ENCODE assay signal across 31 cellular contexts in the genomic region with DNA sequence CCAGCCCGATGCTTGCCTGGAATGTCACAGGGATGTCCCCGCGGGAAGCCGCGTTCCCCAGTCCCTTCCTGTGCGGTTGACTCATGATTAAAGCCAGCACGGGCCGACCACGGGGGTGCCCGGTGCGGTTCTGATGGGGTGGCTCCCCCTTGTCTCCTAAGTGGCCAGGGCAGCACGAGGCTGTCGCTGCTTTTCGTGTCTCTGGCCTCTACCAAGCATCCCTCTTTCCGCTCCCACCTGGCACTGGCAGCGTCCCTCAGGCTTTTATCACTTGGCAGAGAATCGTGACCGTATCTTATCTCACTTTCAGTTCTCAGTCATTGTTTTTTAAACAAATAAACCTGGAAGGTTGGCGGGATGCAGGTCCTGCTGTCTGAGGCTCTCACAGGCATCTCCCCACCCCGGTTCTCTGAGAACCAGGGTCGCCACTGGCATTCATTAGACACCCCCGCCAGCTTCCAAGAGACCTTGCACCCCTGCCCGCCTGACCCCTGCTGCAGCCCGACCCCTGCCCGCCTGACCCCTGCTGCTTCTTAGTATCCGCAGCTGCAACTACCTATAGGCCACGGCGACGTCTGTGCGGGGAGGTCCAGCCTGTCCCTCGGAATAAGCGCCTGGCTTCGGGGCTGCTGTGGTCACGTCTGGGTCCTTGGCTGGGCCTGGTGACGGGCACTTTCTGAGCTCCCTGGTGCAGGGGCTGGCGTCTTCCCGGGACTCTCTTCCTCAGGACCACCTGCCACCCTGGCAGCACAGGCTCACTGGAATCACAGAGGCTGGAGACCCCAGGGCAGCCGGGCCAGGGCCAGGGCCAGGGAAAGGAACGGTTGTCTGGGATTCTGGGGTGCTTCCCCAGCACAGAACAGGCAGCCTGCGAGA. TPM values are rescaled to one million over a fixed set of nuclear protein-coding genes. Genes with fewer than 3 reads are reported as not detected.
A peak's percentile ranks its signal among the peaks of the same experiment; 100 is the strongest.
DNase-seq lines count a peak whose midpoint lies in the region; ATAC-seq, FAIRE-seq and TF ChIP-seq lines count a peak whose summit lies in the region.
"Had no signal": no experiment of that assay in that cellular context is flagged by ENCODE, and none has a peak within 500 bp of the region (broad histone marks: within the 10 kb centered on the region; RNA-seq: fewer than 3 reads in every experiment).

No MANE protein-coding gene starts in this region.

- H3K4me1 Mint-ChIP-seq in immature natural killer cell = no peaks in the 10 kb centered on the region
- H3K4me1 Mint-ChIP-seq in Caco-2 (ENCODE audit: low read depth, unreplicated experiment) = no peaks in the 10 kb centered on the region
- H3K4me1 Mint-ChIP-seq: activated CD4-positive, alpha-beta T cell treated with anti-CD3 and anti-CD28 coated beads, Interleukin-2, amount 10 ng/mL, durations not matched to agents 24 days and 14 days; memory B cell; naive B cell had no signal

- H3K36me3 ChIP-seq in endothelial cell of umbilical vein (ENCODE audit: control insufficient read depth in 2 of 2, extremely low read depth in 1 of 2, insufficient read depth in 2 of 2, low read length in 2 of 2) (no peaks in the 10 kb centered on the region), thoracic aorta (no peaks in the 10 kb centered on the region), Caco-2 (ENCODE audit: control insufficient read depth, insufficient read depth, low read length) (no peaks in the 10 kb centered on the region)
- H3K36me3 ChIP-seq: BE2C, Peyer's patch, SJCRH30 had no signal

- no peak overlapping the region for H3K9ac ChIP-seq in endothelial cell of umbilical vein (replicated peaks; ENCODE audit: extremely low read depth, insufficient read depth, low read length)
- H3K9ac ChIP-seq: GM23248 had no signal

- no peaks in the 10 kb centered on the region for H3K79me2 ChIP-seq in endothelial cell of umbilical vein (ENCODE audit: control insufficient read depth, insufficient read depth, low read length)

- H3K27ac Mint-ChIP-seq in immature natural killer cell (no peak overlapping the region), Caco-2 (ENCODE audit: unreplicated experiment) (no peak overlapping the region)
- H3K27ac Mint-ChIP-seq: activated CD4-positive, alpha-beta T cell treated with anti-CD3 and anti-CD28 coated beads, Interleukin-2, amount 10 ng/mL, durations not matched to agents 24 days and 14 days; memory B cell; naive B cell; T-helper 1 cell treated with Interleukin-12 subunit alpha and Interleukin-12 subunit beta and Interleukin-4 antibody, amounts not matched to agents 30 μg/mL and 1 μg/mL, for 36 hours; type B pancreatic cell had no signal

- H3K9me3 ChIP-seq in endothelial cell of umbilical vein (replicated peaks; ENCODE audit: control insufficient read depth, insufficient read depth, low read length) (no peaks in the 10 kb centered on the region), thoracic aorta (peaks cover 13% of the 10 kb centered on the region), Caco-2 (peaks cover 3% of the 10 kb centered on the region; the same call in 1 of the 2 replicates)

- dilution Hi-C loops in endothelial cell of umbilical vein (cut with MboI; ENCODE audit: extremely low pct_ligation_motif_present, low sequenced_read_pairs) = no loop called here

- no peak overlapping the region for H2AFZ ChIP-seq in endothelial cell of umbilical vein (ENCODE audit: low read depth, low read length)
- H2AFZ ChIP-seq: GM23248 had no signal

- CTCF ChIA-PET in endothelial cell of umbilical vein (lab: Charles Lee) = interaction anchor here (1.2 to 1.5 kb wide), 2 partner anchors 10 to 14 kb away, joined by 3 to 4 read pairs; no protein-coding TSS in a partner anchor
- CTCF ChIA-PET in Caco-2 (lab: Charles Lee) = interaction anchor here (0.6 kb wide), 1 partner anchor 107 kb away, joined by 3 read pairs; no protein-coding TSS in a partner anchor

- DNase-seq in NCI-H748 (lab: John Stamatoyannopoulos, UW; ENCODE audit: unreplicated experiment) = peak; percentile 29
- DNase-seq in NCI-H748 treated with DMSO at 0.1 percent for 48 hours (lab: John Stamatoyannopoulos, UW) = no peak
- DNase-seq in NCI-H345 treated with DMSO at 0.1 percent for 48 hours (lab: John Stamatoyannopoulos, UW; ENCODE audit: unreplicated experiment) = peak; percentile 28
- no peak for DNase-seq in endothelial cell of umbilical vein (ENCODE audit: low read depth, low spot score)
- DNase-seq in thoracic aorta (ENCODE audit: low spot score) = no peak
- DNase-seq in immature natural killer cell = no peak
- DNase-seq in Caco-2 = no peak
- DNase-seq in superior temporal gyrus (ENCODE audit: extremely low spot score) = no peak
- DNase-seq: activated CD4-positive, alpha-beta T cell treated with anti-CD3 and anti-CD28 coated beads, Interleukin-2, amount 10 ng/mL, durations not matched to agents 24 days and 14 days; activated naive CD4-positive, alpha-beta T cell treated with anti-CD3 and anti-CD28 coated beads, Interleukin-2, amount 50 U/mL, for 16 hours; BE2C; COR-L47; EL; foreskin melanocyte; naive B cell; NCI-H1417; NCI-H2171; Peyer's patch; retina; SJCRH30; stimulated activated CD4-positive, alpha-beta T cell treated with anti-CD3 and anti-CD28 coated beads, Interleukin-12 subunit alpha, Interleukin-12 subunit beta, amount 100 ng/mL, for 4 hours; stimulated activated CD4-positive, alpha-beta T cell treated with anti-CD3 and anti-CD28 coated beads, Interleukin-4, amount 100 ng/mL, for 4 hours; stimulated activated naive CD8-positive, alpha-beta T cell treated with anti-CD3 and anti-CD28 coated beads, Interleukin-15, Interleukin-2, amounts not matched to agents 100 U/mL and 50 U/mL, for 24 hours had no signal

- H3K27ac ChIP-seq in endothelial cell of umbilical vein (ENCODE audit: insufficient read depth, low read depth, low read length) (no peak overlapping the region), thoracic aorta (peak overlapping the region; percentile 61 to 88)
- H3K27ac ChIP-seq: GM23248, SJCRH30 had no signal

- BruUV-seq in endothelial cell of umbilical vein (replicated peaks; lab: Mats Ljungman, UMichigan) (no TSS peak), Caco-2 (replicated peaks; lab: Mats Ljungman, UMichigan) (no TSS peak)

- H3K27me3 ChIP-seq in endothelial cell of umbilical vein (ENCODE audit: control insufficient read depth in 2 of 2, insufficient read depth in 2 of 2, low read length in 2 of 2) (no peaks in the 10 kb centered on the region), thoracic aorta (replicated peaks; ENCODE audit: insufficient read depth) (no peaks in the 10 kb centered on the region), Caco-2 (replicated peaks; ENCODE audit: control insufficient read depth, insufficient read depth, low read length) (no peaks in the 10 kb centered on the region)
- H3K27me3 ChIP-seq: Peyer's patch, SJCRH30 had no signal

- peaks cover 4 to 9% (median 4%) of the 10 kb centered on the region in 3 donors for H3K27me3 Mint-ChIP-seq in immature natural killer cell (ENCODE audit: low read depth in 3 of 3)
- H3K27me3 Mint-ChIP-seq in Caco-2 (ENCODE audit: insufficient read depth, unreplicated experiment) = no peaks in the 10 kb centered on the region
- H3K27me3 Mint-ChIP-seq: activated CD4-positive, alpha-beta T cell treated with anti-CD3 and anti-CD28 coated beads, Interleukin-2, amount 10 ng/mL, durations not matched to agents 24 days and 14 days had no signal

- H3K4me2 ChIP-seq in endothelial cell of umbilical vein (ENCODE audit: insufficient read depth, low read length) = peak overlapping the region; percentile 7

- H4K20me1 ChIP-seq in endothelial cell of umbilical vein (replicated peaks; ENCODE audit: control insufficient read depth, extremely low read depth, insufficient read depth, low read length) = no peaks in the 10 kb centered on the region

- POLR2A ChIA-PET in endothelial cell of umbilical vein (lab: Charles Lee) (no interaction called here), Caco-2 (lab: Charles Lee) (no interaction called here)

- H3K4me3 Mint-ChIP-seq in immature natural killer cell = no peak overlapping the region
- no peak overlapping the region for H3K4me3 Mint-ChIP-seq in Caco-2 (ENCODE audit: unreplicated experiment)
- H3K4me3 Mint-ChIP-seq: activated CD4-positive, alpha-beta T cell treated with anti-CD3 and anti-CD28 coated beads, Interleukin-2, amount 10 ng/mL, durations not matched to agents 24 days and 14 days; memory B cell; T-helper 1 cell treated with Interleukin-12 subunit alpha and Interleukin-12 subunit beta and Interleukin-4 antibody, amounts not matched to agents 30 μg/mL and 1 μg/mL, for 36 hours; type B pancreatic cell had no signal

- intact Hi-C loops in endothelial cell of umbilical vein (cut with micrococcal nuclease) (no loop called here), Caco-2 (cut with micrococcal nuclease; ENCODE audit: unreplicated experiment) (no loop called here)

- H3K9me3 Mint-ChIP-seq in immature natural killer cell (peaks cover 0 to 12% (median 7%) of the 10 kb centered on the region in 6 donors), Caco-2 (ENCODE audit: unreplicated experiment) (peaks cover 9% of the 10 kb centered on the region)

- H3K36me3 Mint-ChIP-seq in immature natural killer cell (peaks cover 0 to 3% (median 0%) of the 10 kb centered on the region in 3 donors), Caco-2 (ENCODE audit: insufficient read depth, unreplicated experiment) (peaks cover 9% of the 10 kb centered on the region)
- H3K36me3 Mint-ChIP-seq: type B pancreatic cell had no signal

- no peaks in the 10 kb centered on the region for H3K9me1 ChIP-seq in endothelial cell of umbilical vein (replicated peaks; ENCODE audit: control insufficient read depth, extremely low read depth, insufficient read depth, low read length)

- H3K4me1 ChIP-seq in endothelial cell of umbilical vein (ENCODE audit: control insufficient read depth, extremely low read depth, insufficient read depth, low read length) = peaks cover 14% of the 10 kb centered on the region
- peaks cover 14 to 37% of the 10 kb centered on the region in 2 donors for H3K4me1 ChIP-seq in thoracic aorta (ENCODE audit: control insufficient read depth in 1 of 2, low read depth in 2 of 2)
- peaks cover 30% of the 10 kb centered on the region for H3K4me1 ChIP-seq in Caco-2
- H3K4me1 ChIP-seq: BE2C had no signal

- ATAC-seq in thoracic aorta (ENCODE audit: insufficient number of reproducible peaks, low FRiP score, low read depth) = no peak
- ATAC-seq: stimulated activated naive CD8-positive, alpha-beta T cell treated with anti-CD3 and anti-CD28 coated beads, Interleukin-15, Interleukin-2, amounts not matched to agents 100 U/mL and 50 U/mL, for 24 hours had no signal

- TF ChIP-seq CTCF in endothelial cell of umbilical vein (IDR thresholded peaks at IDR 0.05; ENCODE audit: extremely low read depth in 1 of 2, insufficient read depth in 1 of 2, low read depth in 1 of 2, low read length in 2 of 2) (no peak), thoracic aorta (IDR thresholded peaks at IDR 0.05) (no peak), Caco-2 (IDR thresholded peaks at IDR 0.05; ENCODE audit: insufficient read depth in 1 of 2, low read depth in 1 of 2, low read length in 1 of 2, severe bottlenecking in 1 of 2, unreplicated experiment in 1 of 2) (no peak)

- no peak for TF ChIP-seq POLR2A in endothelial cell of umbilical vein (IDR thresholded peaks at IDR 0.05; ENCODE audit: low read depth, low read length)

- H3K4me3 ChIP-seq in endothelial cell of umbilical vein (replicated peaks in 1 of 3; ENCODE audit: insufficient read depth in 1 of 3, low read depth in 1 of 3, low read length in 3 of 3) (no peak overlapping the region), thoracic aorta (peak overlapping the region; percentile 70), Caco-2 (ENCODE audit: low read depth, low read length) (no peak overlapping the region)
- H3K4me3 ChIP-seq: GM23248, SJCRH30 had no signal

- FAIRE-seq in endothelial cell of umbilical vein (lab: Jason Lieb, UNC) = peak; percentile 74

RNA-seq across cellular contexts. Expression of a gene that starts 7.5 kb away (rescaled TPM):
- not detected in 2 replicates for total RNA-seq in endothelial cell of umbilical vein
- not detected in 2 replicates for polyA plus RNA-seq in endothelial cell of umbilical vein
- not detected in 2 replicates for polyA plus RNA-seq in endothelial cell of umbilical vein (2011; cell fraction: cytosol; rRNA removed)
- polyA plus RNA-seq in endothelial cell of umbilical vein (2011; cell fraction: nucleus; rRNA removed) = not detected in 2 replicates
- polyA plus RNA-seq in endothelial cell of umbilical vein (2012) = not detected in 2 replicates
- not detected in 2 replicates for polyA minus RNA-seq in endothelial cell of umbilical vein
- not detected for polyA minus RNA-seq in endothelial cell of umbilical vein (2011; cell fraction: cytosol; rRNA and poly(A)+ RNA removed)
- polyA minus RNA-seq in endothelial cell of umbilical vein (2011; cell fraction: nucleus; rRNA and poly(A)+ RNA removed) = not detected in 2 replicates
- total RNA-seq in thoracic aorta = 1 to 10 TPM; 4.3 to 7.0 TPM
- polyA plus RNA-seq in immature natural killer cell = not detected
- total RNA-seq in Caco-2 (2022) = not detected in 2 replicates
- total RNA-seq: A673; activated CD4-positive, alpha-beta T cell treated with anti-CD3 and anti-CD28 coated beads, Interleukin-2, amount 10 ng/mL, durations not matched to agents 24 days and 14 days; esophagus mucosa; GM23248; kidney epithelial cell; omental fat pad; Peyer's patch; SJCRH30 had no signal
- polyA plus RNA-seq: GM23248 had no signal

RNA-seq across cellular contexts. Expression of a gene that starts 16.0 kb away (rescaled TPM):
- total RNA-seq in endothelial cell of umbilical vein (0.24 TPM in 1 of 2 replicates, not detected in the other), thoracic aorta (1 to 10 TPM; 3.0 to 3.8 TPM), Caco-2 (2022) (0.23 and 0.30 TPM in 2 replicates)
- polyA plus RNA-seq in endothelial cell of umbilical vein (0.52 and 0.65 TPM in 2 replicates), immature natural killer cell (not detected)
- 0.17 TPM in 2 replicates for polyA plus RNA-seq in endothelial cell of umbilical vein (2011; cell fraction: cytosol; rRNA removed)
- polyA plus RNA-seq in endothelial cell of umbilical vein (2011; cell fraction: nucleus; rRNA removed) = 0.25 and 0.29 TPM in 2 replicates
- 0.20 and 0.94 TPM in 2 replicates for polyA plus RNA-seq in endothelial cell of umbilical vein (2012)
- 0.13 and 0.39 TPM in 2 replicates for polyA minus RNA-seq in endothelial cell of umbilical vein
- polyA minus RNA-seq in endothelial cell of umbilical vein (2011; cell fraction: cytosol; rRNA and poly(A)+ RNA removed) = 0.72 TPM
- polyA minus RNA-seq in endothelial cell of umbilical vein (2011; cell fraction: nucleus; rRNA and poly(A)+ RNA removed) = 0.34 TPM in 1 of 2 replicates, not detected in the other
- total RNA-seq: A673; activated CD4-positive, alpha-beta T cell treated with anti-CD3 and anti-CD28 coated beads, Interleukin-2, amount 10 ng/mL, durations not matched to agents 24 days and 14 days; esophagus mucosa; GM23248; kidney epithelial cell had no signal
- polyA plus RNA-seq: GM23248 had no signal

Comparison
In these comparisons a context has a peak if more than half of its experiments do, and no peak if none do; other contexts are left out.
1. DNase-seq: peak in NCI-H748 (single experiment) and NCI-H345 treated with DMSO at 0.1 percent for 48 hours (single experiment); none in NCI-H748 treated with DMSO at 0.1 percent for 48 hours (single experiment), endothelial cell of umbilical vein (single experiment), thoracic aorta (single experiment), immature natural killer cell (0 of 3), Caco-2 (0 of 2) and superior temporal gyrus (single experiment).